ENCODE assay signal across 24 cellular contexts in the genomic region with DNA sequence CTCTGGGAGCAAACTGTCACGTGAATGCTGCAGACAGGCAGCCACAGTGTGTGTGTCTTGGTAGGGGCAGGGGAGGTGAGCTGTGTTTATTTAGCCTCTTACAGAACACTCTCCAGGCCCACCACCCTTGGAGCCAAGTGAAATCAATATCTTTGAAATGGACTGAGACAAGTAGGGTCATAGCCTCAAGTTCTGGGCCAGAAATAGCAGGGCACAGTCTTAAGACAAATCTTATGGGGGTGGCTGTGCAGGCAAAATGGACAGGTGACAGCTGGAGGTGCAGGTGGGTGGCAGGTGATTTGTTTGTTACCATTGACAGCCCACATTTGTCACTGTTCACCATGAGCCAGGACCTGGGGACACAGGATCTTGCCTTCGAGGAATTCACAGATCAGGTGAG.
"Had no signal": no experiment of that assay in that cellular context is flagged by ENCODE, and none has a peak within 500 bp of the region (broad histone marks: within the 10 kb centered on the region; RNA-seq: fewer than 3 reads in every experiment).

No MANE protein-coding gene starts in this region.

- H3K4me3 ChIP-seq: breast epithelium, coronary artery, lower lobe of right lung, pancreas, psoas muscle, upper lobe of right lung had no signal

- H3K9me3 ChIP-seq: breast epithelium, lower lobe of right lung, neutrophil, pancreas, psoas muscle, upper lobe of right lung had no signal

- H3K27me3 ChIP-seq: breast epithelium, neutrophil, pancreas, upper lobe of right lung had no signal

- H3K36me3 ChIP-seq: breast epithelium, lower lobe of right lung, neutrophil, pancreas, upper lobe of right lung had no signal

- DNase-seq: activated CD4-positive, alpha-beta T cell treated with anti-CD3 and anti-CD28 coated beads, Interleukin-2, amount 10 ng/mL, durations not matched to agents 7 days and 5 days; activated CD4-positive, CD25-positive, alpha-beta regulatory T cell treated with anti-CD3 and anti-CD28 coated beads, Interleukin-2, amount 50 U/mL, for 72 hours; activated CD8-positive, alpha-beta memory T cell treated with anti-CD3 and anti-CD28 coated beads, Interleukin-2, amount 10 ng/mL, durations not matched to agents 7 days and 5 days; activated CD8-positive, alpha-beta T cell treated with anti-CD3 and anti-CD28 coated beads for 36 hours; activated gamma-delta T cell; activated naive CD4-positive, alpha-beta T cell treated with anti-CD3 and anti-CD28 coated beads, Interleukin-2, amount 50 U/mL, for 16 hours; activated naive CD8-positive, alpha-beta T cell treated with anti-CD3 and anti-CD28 coated beads, Interleukin-2, amount 50 U/mL, for 24 hours; activated T-cell treated with anti-CD3 and anti-CD28 coated beads for 4 hours; anterior cingulate cortex; endodermal cell; kidney; lower lobe of right lung; natural killer cell; pancreas; psoas muscle; right cardiac atrium; stimulated activated CD4-positive, alpha-beta T cell treated with anti-CD3 and anti-CD28 coated beads, Interleukin-4, amount 100 ng/mL, for 24 hours; stimulated activated naive CD4-positive, alpha-beta T cell treated with Interleukin-2 at 50 U/mL for 16 hours; T-cell; upper lobe of right lung had no signal

- ATAC-seq: activated CD8-positive, alpha-beta memory T cell treated with anti-CD3 and anti-CD28 coated beads, Interleukin-2, amount 10 ng/mL, durations not matched to agents 7 days and 5 days; activated CD8-positive, alpha-beta T cell treated with anti-CD3 and anti-CD28 coated beads for 36 hours; activated naive CD8-positive, alpha-beta T cell treated with anti-CD3 and anti-CD28 coated beads, Interleukin-2, amount 50 U/mL, for 24 hours; lower lobe of right lung; natural killer cell; pancreas; psoas muscle; right cardiac atrium; T-cell; upper lobe of right lung had no signal

- H3K27ac ChIP-seq: breast epithelium, coronary artery, lower lobe of right lung, neutrophil, pancreas, psoas muscle, upper lobe of right lung, VCaP had no signal

- H3K4me1 ChIP-seq: breast epithelium, lower lobe of right lung, upper lobe of right lung had no signal
